12 cellular contexts compared by ENCODE assay signal in the genomic region with DNA sequence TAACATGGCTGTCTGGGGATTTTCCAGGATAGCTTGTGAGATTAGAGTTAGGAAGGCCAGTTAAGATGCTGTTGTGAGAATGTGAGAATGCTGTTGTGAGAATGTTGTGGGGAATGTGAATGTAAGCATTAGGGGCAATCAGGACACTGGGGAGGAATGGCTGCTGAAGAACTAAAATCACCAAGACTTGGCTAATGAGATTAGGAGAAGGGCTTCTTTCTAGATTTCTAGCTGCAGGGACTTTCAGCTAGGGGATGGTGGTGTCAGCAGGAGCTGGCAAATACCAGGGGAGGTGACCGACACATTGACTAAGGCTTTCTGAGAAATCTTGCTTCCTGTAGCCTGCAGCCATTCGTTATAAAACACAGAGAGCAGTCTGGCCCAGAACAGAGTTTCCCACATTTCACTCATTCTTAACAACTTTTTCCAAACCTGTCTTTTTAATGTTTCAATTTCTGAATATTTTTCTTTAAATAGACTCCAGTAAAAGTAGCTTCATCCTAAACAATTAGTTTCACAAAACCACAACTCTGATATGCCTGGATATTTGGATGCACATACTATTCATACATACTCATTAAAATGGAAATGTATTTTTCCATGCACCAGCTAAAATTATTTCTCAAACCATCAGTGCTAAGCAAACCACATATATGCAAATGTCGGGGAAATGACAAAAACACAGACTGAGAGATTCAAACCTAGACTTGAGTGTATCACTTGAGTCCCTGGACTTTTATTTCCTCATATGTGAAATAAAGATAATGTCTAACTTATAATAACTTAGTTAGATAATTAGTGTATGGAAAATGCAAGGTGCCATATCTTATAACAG.
DNase-seq lines count a peak whose midpoint lies in the region; ATAC-seq, FAIRE-seq and TF ChIP-seq lines count a peak whose summit lies in the region.
"Had no signal": no experiment of that assay in that cellular context is flagged by ENCODE, and none has a peak within 500 bp of the region (broad histone marks: within the 10 kb centered on the region; RNA-seq: fewer than 3 reads in every experiment).

No MANE protein-coding gene starts in this region.

- no peak overlapping the region for H3K4me2 ChIP-seq in neural progenitor cell
- H3K4me2 ChIP-seq: A549 had no signal

- no peak for FAIRE-seq in GM12892 (lab: Jason Lieb, UNC)
- FAIRE-seq: A549 had no signal

- H3K27me3 ChIP-seq in neural progenitor cell, result no peaks in the 10 kb centered on the region

- no peak overlapping the region for H3K4me3 ChIP-seq in neural progenitor cell
- H3K4me3 ChIP-seq: A549 had no signal

- H3K27ac ChIP-seq in neural progenitor cell, result no peak overlapping the region
- H3K27ac ChIP-seq: A549 had no signal

- no peaks in the 10 kb centered on the region for H4K20me1 ChIP-seq in neural progenitor cell (ENCODE audit: low read depth)

- no peaks in the 10 kb centered on the region for H3K79me2 ChIP-seq in neural progenitor cell (ENCODE audit: low read depth)

- peak overlapping the region; percentile 23 for H3K27ac Mint-ChIP-seq in T-helper 2 cell treated with Interferon-gamma antibody and Interleukin-4, amounts not matched to agents 5 μg/mL and 100 μg/mL, for 36 hours
- H3K27ac Mint-ChIP-seq in neural progenitor cell, result no peak overlapping the region
- H3K27ac Mint-ChIP-seq: activated naive CD8-positive, alpha-beta T cell treated with anti-CD3 and anti-CD28 coated beads, Interleukin-2, amount 10 ng/mL, durations not matched to agents 7 days and 5 days had no signal

- peak; percentile 46 for ATAC-seq in HG02571 (IDR thresholded peaks at IDR 0.05; ENCODE audit: unreplicated experiment)
- ATAC-seq: A549 had no signal

- H3K36me3 ChIP-seq in neural progenitor cell, result no peaks in the 10 kb centered on the region

- H3K4me3 Mint-ChIP-seq in T-helper 2 cell treated with Interferon-gamma antibody and Interleukin-4, amounts not matched to agents 5 μg/mL and 100 μg/mL, for 36 hours, result no peak overlapping the region
- H3K4me3 Mint-ChIP-seq in neural progenitor cell, result no peak overlapping the region
- H3K4me3 Mint-ChIP-seq: activated naive CD8-positive, alpha-beta T cell treated with anti-CD3 and anti-CD28 coated beads, Interleukin-2, amount 10 ng/mL, durations not matched to agents 7 days and 5 days had no signal

- TF ChIP-seq POLR2A in GM12892 (IDR thresholded peaks at IDR 0.05; ENCODE audit: low read depth, low read length), result no peak

- H3K36me3 Mint-ChIP-seq in T-helper 2 cell treated with Interferon-gamma antibody and Interleukin-4, amounts not matched to agents 5 μg/mL and 100 μg/mL, for 36 hours (ENCODE audit: low read depth), result no peaks in the 10 kb centered on the region
- no peaks in the 10 kb centered on the region for H3K36me3 Mint-ChIP-seq in neural progenitor cell
- H3K36me3 Mint-ChIP-seq: activated naive CD8-positive, alpha-beta T cell treated with anti-CD3 and anti-CD28 coated beads, Interleukin-2, amount 10 ng/mL, durations not matched to agents 7 days and 5 days had no signal

- DNase-seq in T-helper 2 cell treated with Interferon-gamma antibody and Interleukin-4, amounts not matched to agents 5 μg/mL and 100 μg/mL, for 36 hours (ENCODE audit: low spot score), result peak; percentile 29
- DNase-seq in T-helper 2 cell, result no peak
- peak; percentile 37 for DNase-seq in NAMALWA (ENCODE audit: low spot score)
- no peak for DNase-seq in neural progenitor cell (ENCODE audit: low spot score)
- no peak for DNase-seq in LoVo (ENCODE audit: low spot score)
- DNase-seq in GM12892 (ENCODE audit: insufficient read length), result no peak
- no peak for DNase-seq in NCI-H1694 (lab: John Stamatoyannopoulos, UW)
- DNase-seq: activated naive CD8-positive, alpha-beta T cell treated with anti-CD3 and anti-CD28 coated beads, Interleukin-2, amount 10 ng/mL, durations not matched to agents 7 days and 5 days; glutamatergic neuron; posterior cingulate gyrus had no signal

- H3K9ac ChIP-seq in neural progenitor cell, result no peak overlapping the region

- no peaks in the 10 kb centered on the region for H3K9me3 ChIP-seq in neural progenitor cell (ENCODE audit: low read depth)
- H3K9me3 ChIP-seq: A549 had no signal

- peaks cover 8% of the 10 kb centered on the region for H3K27me3 Mint-ChIP-seq in T-helper 2 cell treated with Interferon-gamma antibody and Interleukin-4, amounts not matched to agents 5 μg/mL and 100 μg/mL, for 36 hours (ENCODE audit: low read depth)
- no peaks in the 10 kb centered on the region for H3K27me3 Mint-ChIP-seq in neural progenitor cell (ENCODE audit: insufficient read depth, low read depth)

- H3K9me3 Mint-ChIP-seq in T-helper 2 cell treated with Interferon-gamma antibody and Interleukin-4, amounts not matched to agents 5 μg/mL and 100 μg/mL, for 36 hours, result no peaks in the 10 kb centered on the region
- H3K9me3 Mint-ChIP-seq in neural progenitor cell, result no peaks in the 10 kb centered on the region
- H3K9me3 Mint-ChIP-seq: activated naive CD8-positive, alpha-beta T cell treated with anti-CD3 and anti-CD28 coated beads, Interleukin-2, amount 10 ng/mL, durations not matched to agents 7 days and 5 days had no signal

- peaks cover 19% of the 10 kb centered on the region for H3K4me1 Mint-ChIP-seq in T-helper 2 cell treated with Interferon-gamma antibody and Interleukin-4, amounts not matched to agents 5 μg/mL and 100 μg/mL, for 36 hours (ENCODE audit: low read depth)
- H3K4me1 Mint-ChIP-seq in neural progenitor cell, result peaks cover 7% of the 10 kb centered on the region

- H3F3A ChIP-seq in neural progenitor cell (ENCODE audit: low read depth), result no peaks in the 10 kb centered on the region

- no peaks in the 10 kb centered on the region for H3K4me1 ChIP-seq in neural progenitor cell

- no peak for TF ChIP-seq CTCF in neural progenitor cell (IDR thresholded peaks at IDR 0.05)

- peak overlapping the region; percentile 7 for H2AFZ ChIP-seq in neural progenitor cell (replicated peaks)

Comparison
In these comparisons a context has a peak if more than half of its experiments do, and no peak if none do; other contexts are left out.
1. DNase-seq: peak in T-helper 2 cell treated with Interferon-gamma antibody and Interleukin-4, amounts not matched to agents 5 μg/mL and 100 μg/mL, for 36 hours (single experiment) and NAMALWA (single experiment); none in T-helper 2 cell (0 of 5), neural progenitor cell (single experiment), LoVo (single experiment), GM12892 (single experiment) and NCI-H1694 (single experiment).